1 cellular context compared by ENCODE assay signal in genomic region chr4:997375-998071, GRCh38.
TF ChIP-seq lines count a peak whose summit lies in the region.

No MANE protein-coding gene starts in this region.

TF ChIP-seq in K562, 482 proteins besides CTCF, POLR2A, EP300 and RAD21 (continued from another document and continues in another):
- TF ChIP-seq TEAD2 (tag; IDR thresholded peaks at IDR 0.05), result no peak
- TF ChIP-seq, protein P1, sequence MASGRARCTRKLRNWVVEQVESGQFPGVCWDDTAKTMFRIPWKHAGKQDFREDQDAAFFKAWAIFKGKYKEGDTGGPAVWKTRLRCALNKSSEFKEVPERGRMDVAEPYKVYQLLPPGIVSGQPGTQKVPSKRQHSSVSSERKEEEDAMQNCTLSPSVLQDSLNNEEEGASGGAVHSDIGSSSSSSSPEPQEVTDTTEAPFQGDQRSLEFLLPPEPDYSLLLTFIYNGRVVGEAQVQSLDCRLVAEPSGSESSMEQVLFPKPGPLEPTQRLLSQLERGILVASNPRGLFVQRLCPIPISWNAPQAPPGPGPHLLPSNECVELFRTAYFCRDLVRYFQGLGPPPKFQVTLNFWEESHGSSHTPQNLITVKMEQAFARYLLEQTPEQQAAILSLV (tag; IDR thresholded peaks at IDR 0.05), result no peak
- TF ChIP-seq POLR3A (IDR thresholded peaks at IDR 0.05; ENCODE audit: borderline replicate concordance, extremely low read depth, insufficient read depth, insufficient read length), result no peak
- TF ChIP-seq YBX1 (IDR thresholded peaks at IDR 0.05), result no peak
- no peak for TF ChIP-seq TOE1 (IDR thresholded peaks at IDR 0.05; ENCODE audit: borderline replicate concordance)
- no peak for TF ChIP-seq TOE1 (CRISPR knock-in tag; IDR thresholded peaks at IDR 0.05; ENCODE audit: borderline replicate concordance, low read depth)
- TF ChIP-seq, protein P2, sequence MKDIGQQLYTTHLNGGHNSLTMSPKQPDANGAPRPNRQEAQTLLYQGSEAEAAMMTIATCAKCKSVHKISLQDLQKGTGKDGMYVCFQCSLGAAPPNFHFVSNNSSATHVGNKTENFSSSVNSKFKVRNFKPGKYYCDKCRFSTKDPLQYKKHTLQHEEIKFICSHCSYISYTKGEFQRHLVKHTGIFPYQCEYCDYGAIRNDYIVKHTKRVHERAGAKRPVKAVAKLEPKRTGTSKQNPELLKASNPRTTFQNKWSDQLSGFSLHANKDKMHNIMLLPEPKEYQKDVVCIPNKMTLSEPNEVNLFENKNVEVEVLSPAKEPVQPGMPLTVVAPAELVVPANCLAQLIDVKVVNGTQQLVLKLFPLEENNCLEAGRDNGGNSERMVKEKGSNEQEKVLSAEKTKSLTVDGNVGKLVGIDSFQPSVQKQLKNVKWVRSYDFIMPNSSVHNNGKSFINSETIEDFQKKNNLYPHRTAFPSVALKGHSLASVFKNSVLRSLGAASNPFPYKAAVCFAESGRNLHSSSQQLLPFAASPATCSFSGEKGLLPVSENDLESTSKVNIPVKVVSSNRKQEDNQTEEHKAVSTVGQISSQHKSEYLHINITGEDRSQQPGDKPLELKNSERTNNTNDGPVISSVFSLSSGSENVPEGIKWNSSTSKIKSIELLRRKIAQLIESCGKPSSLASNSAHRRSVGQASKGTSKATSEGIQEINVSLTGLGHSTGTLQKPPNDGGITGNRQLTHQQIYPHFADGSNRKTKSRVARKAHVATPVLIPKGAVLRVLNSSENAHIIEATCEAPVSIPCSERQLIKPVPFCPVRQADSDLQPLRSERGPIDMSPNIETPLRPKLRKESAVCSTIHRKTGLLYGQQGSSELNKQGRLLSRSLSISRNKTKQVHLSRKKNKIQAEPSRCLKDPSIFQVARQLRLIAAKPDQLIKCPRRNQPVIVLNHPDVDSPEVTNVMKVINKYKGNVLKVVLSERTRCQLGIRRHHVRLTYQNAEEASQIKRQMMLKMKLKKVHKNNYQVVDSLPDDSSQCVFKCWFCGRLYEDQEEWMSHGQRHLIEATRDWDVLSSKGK (CRISPR knock-in tag; IDR thresholded peaks at IDR 0.05), result no peak
- TF ChIP-seq, protein P3, sequence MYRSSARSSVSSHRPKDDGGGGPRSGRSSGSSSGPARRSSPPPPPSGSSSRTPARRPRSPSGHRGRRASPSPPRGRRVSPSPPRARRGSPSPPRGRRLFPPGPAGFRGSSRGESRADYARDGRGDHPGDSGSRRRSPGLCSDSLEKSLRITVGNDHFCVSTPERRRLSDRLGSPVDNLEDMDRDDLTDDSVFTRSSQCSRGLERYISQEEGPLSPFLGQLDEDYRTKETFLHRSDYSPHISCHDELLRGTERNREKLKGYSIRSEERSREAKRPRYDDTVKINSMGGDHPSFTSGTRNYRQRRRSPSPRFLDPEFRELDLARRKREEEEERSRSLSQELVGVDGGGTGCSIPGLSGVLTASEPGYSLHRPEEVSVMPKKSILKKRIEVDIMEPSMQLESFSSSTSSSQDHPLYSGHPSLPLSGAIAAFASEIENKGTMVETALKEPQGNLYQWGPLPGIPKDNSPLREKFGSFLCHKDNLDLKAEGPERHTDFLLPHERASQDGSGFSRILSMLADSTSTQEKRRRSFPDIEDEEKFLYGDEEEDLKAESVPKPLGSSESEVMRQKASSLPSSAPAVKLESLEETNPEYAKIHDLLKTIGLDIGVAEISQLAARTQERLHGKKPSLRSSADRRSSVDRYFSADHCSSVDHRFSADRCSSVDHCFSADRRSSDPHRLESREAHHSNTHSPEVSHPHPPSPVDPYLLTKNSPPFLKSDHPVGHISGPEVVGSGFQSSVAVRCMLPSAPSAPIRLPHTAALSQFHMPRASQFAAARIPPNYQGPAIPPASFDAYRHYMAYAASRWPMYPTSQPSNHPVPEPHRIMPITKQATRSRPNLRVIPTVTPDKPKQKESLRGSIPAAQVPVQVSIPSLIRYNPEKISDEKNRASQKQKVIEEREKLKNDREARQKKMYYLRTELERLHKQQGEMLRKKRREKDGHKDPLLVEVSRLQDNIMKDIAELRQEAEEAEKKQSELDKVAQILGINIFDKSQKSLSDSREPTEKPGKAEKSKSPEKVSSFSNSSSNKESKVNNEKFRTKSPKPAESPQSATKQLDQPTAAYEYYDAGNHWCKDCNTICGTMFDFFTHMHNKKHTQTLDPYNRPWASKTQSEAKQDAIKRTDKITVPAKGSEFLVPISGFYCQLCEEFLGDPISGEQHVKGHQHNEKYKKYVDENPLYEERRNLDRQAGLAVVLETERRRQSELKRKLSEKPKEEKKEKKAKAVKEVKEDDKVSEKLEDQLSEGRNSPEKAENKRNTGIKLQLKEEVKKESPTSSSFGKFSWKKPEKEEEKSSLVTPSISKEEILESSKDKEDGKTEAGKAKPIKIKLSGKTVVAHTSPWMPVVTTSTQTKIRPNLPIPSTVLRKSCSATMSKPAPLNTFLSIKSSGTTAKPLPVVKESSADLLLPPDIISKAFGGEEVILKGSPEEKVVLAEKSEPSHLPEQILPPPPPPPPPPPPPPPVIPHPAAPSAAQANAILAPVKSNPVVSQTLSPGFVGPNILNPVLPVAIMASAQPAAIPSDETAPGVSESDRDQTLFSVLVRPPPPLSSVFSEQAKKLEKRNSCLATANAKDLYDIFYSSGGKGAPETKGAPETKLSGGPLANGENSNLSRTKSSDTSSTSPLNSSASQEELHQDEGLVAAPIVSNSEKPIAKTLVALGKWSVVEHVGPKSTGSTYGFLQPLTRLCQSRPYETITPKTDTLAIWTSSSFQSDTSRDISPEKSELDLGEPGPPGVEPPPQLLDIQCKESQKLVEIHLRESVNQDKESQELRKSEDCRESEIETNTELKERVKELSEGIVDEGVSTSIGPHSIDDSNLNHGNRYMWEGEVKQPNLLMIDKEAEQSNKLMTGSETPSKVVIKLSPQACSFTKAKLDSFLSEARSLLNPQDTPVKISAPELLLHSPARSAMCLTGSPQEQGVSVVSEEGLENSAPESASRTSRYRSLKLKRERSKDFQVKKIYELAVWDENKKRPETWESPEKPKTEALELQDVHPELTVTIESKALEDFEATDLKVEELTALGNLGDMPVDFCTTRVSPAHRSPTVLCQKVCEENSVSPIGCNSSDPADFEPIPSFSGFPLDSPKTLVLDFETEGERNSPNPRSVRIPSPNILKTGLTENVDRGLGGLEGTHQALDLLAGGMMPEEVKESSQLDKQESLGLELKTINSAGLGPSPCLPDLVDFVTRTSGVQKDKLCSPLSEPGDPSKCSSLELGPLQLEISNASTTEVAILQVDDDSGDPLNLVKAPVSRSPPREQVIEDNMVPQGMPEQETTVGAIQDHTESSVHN (IDR thresholded peaks at IDR 0.05; ENCODE audit: borderline replicate concordance in 1 of 2, low read depth in 1 of 2), result no peak
- TF ChIP-seq JUNB (CRISPR knock-in tag; conservative IDR thresholded peaks at IDR 0.05), result no peak
- TF ChIP-seq PCBP1 (IDR thresholded peaks at IDR 0.05; ENCODE audit: low read depth, low read length, poor library complexity, severe bottlenecking), result peak; percentile 52
- TF ChIP-seq GTF2A2 (tag; IDR thresholded peaks at IDR 0.05), result no peak
- TF ChIP-seq COPS2 (conservative IDR thresholded peaks at IDR 0.05), result no peak
- no peak for TF ChIP-seq NR3C1 (CRISPR knock-in tag; IDR thresholded peaks at IDR 0.05)
- no peak for TF ChIP-seq E2F5 (CRISPR knock-in tag; IDR thresholded peaks at IDR 0.05)
- peak; percentile 43; the same call in 1 of the 2 replicates for TF ChIP-seq MTA3 (IDR thresholded peaks at IDR 0.05; ENCODE audit: borderline replicate concordance)
- TF ChIP-seq ZNF696 (CRISPR knock-in tag; conservative IDR thresholded peaks at IDR 0.05), result no peak
- TF ChIP-seq CREBBP (IDR thresholded peaks at IDR 0.05; ENCODE audit: low read depth, low read length), result no peak
- no peak for TF ChIP-seq POLR2AphosphoS5 (IDR thresholded peaks at IDR 0.05; ENCODE audit: control insufficient read depth, insufficient read depth, low read depth, low read length)
- TF ChIP-seq GMEB1 (CRISPR knock-in tag; IDR thresholded peaks at IDR 0.05), result 0 out of 2 replicates have a peak, but pooled peaks have one; percentile 20
- TF ChIP-seq NCOR1 (IDR thresholded peaks at IDR 0.05), result no peak
- no peak for TF ChIP-seq MTA1 (IDR thresholded peaks at IDR 0.05; ENCODE audit: borderline replicate concordance)
- no peak for TF ChIP-seq STAT5B (CRISPR knock-in tag; IDR thresholded peaks at IDR 0.05)
- no peak for TF ChIP-seq ELF2 (CRISPR knock-in tag; IDR thresholded peaks at IDR 0.05)
- TF ChIP-seq, protein P4, sequence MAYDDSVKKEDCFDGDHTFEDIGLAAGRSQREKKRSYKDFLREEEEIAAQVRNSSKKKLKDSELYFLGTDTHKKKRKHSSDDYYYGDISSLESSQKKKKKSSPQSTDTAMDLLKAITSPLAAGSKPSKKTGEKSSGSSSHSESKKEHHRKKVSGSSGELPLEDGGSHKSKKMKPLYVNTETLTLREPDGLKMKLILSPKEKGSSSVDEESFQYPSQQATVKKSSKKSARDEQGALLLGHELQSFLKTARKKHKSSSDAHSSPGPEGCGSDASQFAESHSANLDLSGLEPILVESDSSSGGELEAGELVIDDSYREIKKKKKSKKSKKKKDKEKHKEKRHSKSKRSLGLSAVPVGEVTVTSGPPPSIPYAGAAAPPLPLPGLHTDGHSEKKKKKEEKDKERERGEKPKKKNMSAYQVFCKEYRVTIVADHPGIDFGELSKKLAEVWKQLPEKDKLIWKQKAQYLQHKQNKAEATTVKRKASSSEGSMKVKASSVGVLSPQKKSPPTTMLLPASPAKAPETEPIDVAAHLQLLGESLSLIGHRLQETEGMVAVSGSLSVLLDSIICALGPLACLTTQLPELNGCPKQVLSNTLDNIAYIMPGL (CRISPR knock-in tag; IDR thresholded peaks at IDR 0.05), result no peak
- no peak for TF ChIP-seq RBM15 (IDR thresholded peaks at IDR 0.05; ENCODE audit: insufficient read depth, low read length)
- TF ChIP-seq PHTF2 (CRISPR knock-in tag; IDR thresholded peaks at IDR 0.05), result no peak
- no peak for TF ChIP-seq MAFF (IDR thresholded peaks at IDR 0.05; ENCODE audit: low read length)
- TF ChIP-seq, protein P5, sequence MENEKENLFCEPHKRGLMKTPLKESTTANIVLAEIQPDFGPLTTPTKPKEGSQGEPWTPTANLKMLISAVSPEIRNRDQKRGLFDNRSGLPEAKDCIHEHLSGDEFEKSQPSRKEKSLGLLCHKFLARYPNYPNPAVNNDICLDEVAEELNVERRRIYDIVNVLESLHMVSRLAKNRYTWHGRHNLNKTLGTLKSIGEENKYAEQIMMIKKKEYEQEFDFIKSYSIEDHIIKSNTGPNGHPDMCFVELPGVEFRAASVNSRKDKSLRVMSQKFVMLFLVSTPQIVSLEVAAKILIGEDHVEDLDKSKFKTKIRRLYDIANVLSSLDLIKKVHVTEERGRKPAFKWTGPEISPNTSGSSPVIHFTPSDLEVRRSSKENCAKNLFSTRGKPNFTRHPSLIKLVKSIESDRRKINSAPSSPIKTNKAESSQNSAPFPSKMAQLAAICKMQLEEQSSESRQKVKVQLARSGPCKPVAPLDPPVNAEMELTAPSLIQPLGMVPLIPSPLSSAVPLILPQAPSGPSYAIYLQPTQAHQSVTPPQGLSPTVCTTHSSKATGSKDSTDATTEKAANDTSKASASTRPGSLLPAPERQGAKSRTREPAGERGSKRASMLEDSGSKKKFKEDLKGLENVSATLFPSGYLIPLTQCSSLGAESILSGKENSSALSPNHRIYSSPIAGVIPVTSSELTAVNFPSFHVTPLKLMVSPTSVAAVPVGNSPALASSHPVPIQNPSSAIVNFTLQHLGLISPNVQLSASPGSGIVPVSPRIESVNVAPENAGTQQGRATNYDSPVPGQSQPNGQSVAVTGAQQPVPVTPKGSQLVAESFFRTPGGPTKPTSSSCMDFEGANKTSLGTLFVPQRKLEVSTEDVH (IDR thresholded peaks at IDR 0.05; ENCODE audit: low read depth, partially characterized antibody), result no peak
- no peak for TF ChIP-seq RBM25 (IDR thresholded peaks at IDR 0.05; ENCODE audit: low read depth, low read length, severe bottlenecking)
- TF ChIP-seq MEF2A (IDR thresholded peaks at IDR 0.05; ENCODE audit: control insufficient read depth, low read depth, low read length), result no peak
- TF ChIP-seq ETV6 (IDR thresholded peaks at IDR 0.05; ENCODE audit: borderline replicate concordance in 1 of 2, low read depth in 2 of 2, low read length in 1 of 2), result no peak
- TF ChIP-seq ETV6 (CRISPR knock-in tag; IDR thresholded peaks at IDR 0.05; ENCODE audit: borderline replicate concordance), result no peak
- no peak for TF ChIP-seq ZEB2 (IDR thresholded peaks at IDR 0.05)
- TF ChIP-seq TRIM24 (IDR thresholded peaks at IDR 0.05), result no peak
- no peak for TF ChIP-seq ZBTB26 (CRISPR knock-in tag; IDR thresholded peaks at IDR 0.05)
- TF ChIP-seq NR2C2 (CRISPR knock-in tag; IDR thresholded peaks at IDR 0.05), result no peak
- TF ChIP-seq NR2C2 (tag; IDR thresholded peaks at IDR 0.05), result peak; percentile 26; the same call in 1 of the 2 replicates
- TF ChIP-seq L3MBTL2 (IDR thresholded peaks at IDR 0.05), result peak; percentile 60; the same call in 1 of the 2 replicates
- TF ChIP-seq, protein P6, sequence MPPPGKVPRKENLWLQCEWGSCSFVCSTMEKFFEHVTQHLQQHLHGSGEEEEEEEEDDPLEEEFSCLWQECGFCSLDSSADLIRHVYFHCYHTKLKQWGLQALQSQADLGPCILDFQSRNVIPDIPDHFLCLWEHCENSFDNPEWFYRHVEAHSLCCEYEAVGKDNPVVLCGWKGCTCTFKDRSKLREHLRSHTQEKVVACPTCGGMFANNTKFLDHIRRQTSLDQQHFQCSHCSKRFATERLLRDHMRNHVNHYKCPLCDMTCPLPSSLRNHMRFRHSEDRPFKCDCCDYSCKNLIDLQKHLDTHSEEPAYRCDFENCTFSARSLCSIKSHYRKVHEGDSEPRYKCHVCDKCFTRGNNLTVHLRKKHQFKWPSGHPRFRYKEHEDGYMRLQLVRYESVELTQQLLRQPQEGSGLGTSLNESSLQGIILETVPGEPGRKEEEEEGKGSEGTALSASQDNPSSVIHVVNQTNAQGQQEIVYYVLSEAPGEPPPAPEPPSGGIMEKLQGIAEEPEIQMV (tag; conservative IDR thresholded peaks at IDR 0.05; ENCODE audit: low read depth), result no peak
